Comparison of ENCODE assay signal across 8 cellular contexts in the genomic region with DNA sequence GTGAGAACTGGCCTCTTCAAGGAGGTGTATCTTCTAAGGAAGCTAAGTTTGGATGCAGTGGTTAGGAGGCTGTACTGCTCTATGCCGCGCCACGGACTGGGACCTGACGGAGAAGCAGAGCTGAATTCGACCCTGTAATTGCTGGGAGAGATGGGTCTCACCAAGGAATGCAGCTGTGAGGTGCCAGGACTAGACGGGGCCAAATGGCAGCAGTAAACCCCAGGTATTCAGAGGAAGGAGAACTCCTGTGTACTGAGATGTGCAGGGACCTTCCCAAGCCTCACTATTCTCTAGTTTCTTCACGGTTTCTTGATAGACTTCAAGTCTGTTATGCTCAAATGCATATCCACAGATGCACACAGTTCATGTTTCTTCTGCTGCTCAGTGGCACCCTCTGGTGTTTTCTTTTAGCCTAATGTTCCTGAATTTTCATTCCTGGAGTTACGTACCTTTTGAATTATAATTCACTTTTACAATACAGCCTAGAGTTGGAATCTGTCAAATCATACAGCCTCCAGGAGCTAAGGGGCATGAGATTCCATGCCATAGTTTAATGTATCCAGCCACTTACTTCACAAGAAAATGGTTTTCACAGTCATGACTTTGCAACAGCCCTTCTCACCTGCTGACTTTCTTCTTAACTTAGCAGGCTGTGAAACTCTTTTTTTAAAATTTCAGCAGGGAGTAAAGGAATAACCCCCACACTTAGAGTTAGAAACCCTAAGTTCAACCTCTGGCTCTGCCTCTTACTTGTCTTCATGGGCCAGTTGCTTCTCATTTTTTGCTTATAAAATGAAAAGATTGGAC.
DNase-seq lines count a peak whose midpoint lies in the region; ATAC-seq and TF ChIP-seq lines count a peak whose summit lies in the region.

No MANE protein-coding gene starts in this region.

- no peak overlapping the region for H3K9ac ChIP-seq in SU-DHL-6 (ENCODE audit: low read length)

- H3F3A ChIP-seq in SU-DHL-6 (ENCODE audit: insufficient read depth): no peaks in the 10 kb centered on the region

- H3K36me3 ChIP-seq in BE2C (no peaks in the 10 kb centered on the region), SU-DHL-6 (ENCODE audit: low read length) (no peaks in the 10 kb centered on the region), left ventricle myocardium inferior (no peaks in the 10 kb centered on the region), uterus (no peaks in the 10 kb centered on the region)

- no peak overlapping the region for H3K27ac ChIP-seq in SU-DHL-6 (ENCODE audit: low read depth, low read length)
- H3K27ac ChIP-seq in left ventricle myocardium inferior (replicated peaks): no peak overlapping the region
- H3K27ac ChIP-seq in uterus: no peak overlapping the region

- ATAC-seq in GM18867 (IDR thresholded peaks at IDR 0.05; ENCODE audit: unreplicated experiment) (no peak), HG02571 (IDR thresholded peaks at IDR 0.05; ENCODE audit: unreplicated experiment) (no peak)

- intact Hi-C loops in left ventricle myocardium inferior (cut with micrococcal nuclease): no loop called here
- intact Hi-C loops in uterus (cut with DNase I; ENCODE audit: low total_unique reads): no loop called here

- DNase-seq in BE2C: peak; percentile 33
- DNase-seq in HS-27A (ENCODE audit: low read depth): peak; percentile 12
- no peak for DNase-seq in left ventricle myocardium inferior
- DNase-seq in uterus: no peak
- no peak for DNase-seq in stimulated activated CD4-positive, alpha-beta T cell treated with anti-CD3 and anti-CD28 coated beads, Interleukin-1b, Interleukin-23, amount 100 ng/mL, for 48 hours

- TF ChIP-seq POLR2A in uterus (IDR thresholded peaks at IDR 0.05): no peak

- H3K9me3 ChIP-seq in BE2C (no peaks in the 10 kb centered on the region), SU-DHL-6 (ENCODE audit: insufficient read depth, low read length) (no peaks in the 10 kb centered on the region), left ventricle myocardium inferior (replicated peaks) (no peaks in the 10 kb centered on the region), uterus (no peaks in the 10 kb centered on the region)

- TF ChIP-seq CTCF in BE2C (IDR thresholded peaks at IDR 0.05; ENCODE audit: low read depth, low read length) (peak; percentile 83), SU-DHL-6 (IDR thresholded peaks at IDR 0.05; ENCODE audit: insufficient read depth, low read length, poor library complexity, severe bottlenecking) (peak; percentile 36), left ventricle myocardium inferior (IDR thresholded peaks at IDR 0.05; ENCODE audit: borderline replicate concordance) (peak; percentile 64), uterus (IDR thresholded peaks at IDR 0.05) (peak; percentile 19 to 51 (median 40))

- no peak overlapping the region for H2AFZ ChIP-seq in SU-DHL-6 (ENCODE audit: low read depth, low read length, severe bottlenecking)

- 0 out of 2 replicates have a peak, but pooled peaks cover 3% of the 10 kb centered on the region for H3K4me1 ChIP-seq in BE2C
- no peaks in the 10 kb centered on the region for H3K4me1 ChIP-seq in left ventricle myocardium inferior
- H3K4me1 ChIP-seq in uterus: no peaks in the 10 kb centered on the region

- H3K79me2 ChIP-seq in SU-DHL-6 (ENCODE audit: insufficient read depth, low read length): no peaks in the 10 kb centered on the region

- H4K20me1 ChIP-seq in SU-DHL-6 (ENCODE audit: low read depth, low read length): no peaks in the 10 kb centered on the region

- H3K4me3 ChIP-seq in BE2C (ENCODE audit: low read depth, low read length) (no peak overlapping the region), SU-DHL-6 (ENCODE audit: insufficient read depth, low read length, poor library complexity, severe bottlenecking) (no peak overlapping the region), left ventricle myocardium inferior (no peak overlapping the region), uterus (no peak overlapping the region)

- no peaks in the 10 kb centered on the region for H3K9me2 ChIP-seq in SU-DHL-6 (replicated peaks; ENCODE audit: insufficient read depth, low read length)

- H3K4me2 ChIP-seq in SU-DHL-6 (ENCODE audit: low read depth, low read length, poor library complexity, severe bottlenecking): no peak overlapping the region

- H3K27me3 ChIP-seq in BE2C (no peaks in the 10 kb centered on the region), SU-DHL-6 (ENCODE audit: low read length) (no peaks in the 10 kb centered on the region), left ventricle myocardium inferior (ENCODE audit: low read depth) (peaks cover 8% of the 10 kb centered on the region), uterus (no peaks in the 10 kb centered on the region)

Comparison
In these comparisons a context has a peak if more than half of its experiments do, and no peak if none do; other contexts are left out.
1. DNase-seq: peak in BE2C (single experiment) and HS-27A (single experiment); none in left ventricle myocardium inferior (single experiment), uterus (0 of 2) and stimulated activated CD4-positive, alpha-beta T cell treated with anti-CD3 and anti-CD28 coated beads, Interleukin-1b, Interleukin-23, amount 100 ng/mL, for 48 hours (single experiment).
2. Peak in every context shown above with its lines, with median percentiles within 50 percentile points of each other: CTCF ChIP-seq.